In the genomic region with DNA sequence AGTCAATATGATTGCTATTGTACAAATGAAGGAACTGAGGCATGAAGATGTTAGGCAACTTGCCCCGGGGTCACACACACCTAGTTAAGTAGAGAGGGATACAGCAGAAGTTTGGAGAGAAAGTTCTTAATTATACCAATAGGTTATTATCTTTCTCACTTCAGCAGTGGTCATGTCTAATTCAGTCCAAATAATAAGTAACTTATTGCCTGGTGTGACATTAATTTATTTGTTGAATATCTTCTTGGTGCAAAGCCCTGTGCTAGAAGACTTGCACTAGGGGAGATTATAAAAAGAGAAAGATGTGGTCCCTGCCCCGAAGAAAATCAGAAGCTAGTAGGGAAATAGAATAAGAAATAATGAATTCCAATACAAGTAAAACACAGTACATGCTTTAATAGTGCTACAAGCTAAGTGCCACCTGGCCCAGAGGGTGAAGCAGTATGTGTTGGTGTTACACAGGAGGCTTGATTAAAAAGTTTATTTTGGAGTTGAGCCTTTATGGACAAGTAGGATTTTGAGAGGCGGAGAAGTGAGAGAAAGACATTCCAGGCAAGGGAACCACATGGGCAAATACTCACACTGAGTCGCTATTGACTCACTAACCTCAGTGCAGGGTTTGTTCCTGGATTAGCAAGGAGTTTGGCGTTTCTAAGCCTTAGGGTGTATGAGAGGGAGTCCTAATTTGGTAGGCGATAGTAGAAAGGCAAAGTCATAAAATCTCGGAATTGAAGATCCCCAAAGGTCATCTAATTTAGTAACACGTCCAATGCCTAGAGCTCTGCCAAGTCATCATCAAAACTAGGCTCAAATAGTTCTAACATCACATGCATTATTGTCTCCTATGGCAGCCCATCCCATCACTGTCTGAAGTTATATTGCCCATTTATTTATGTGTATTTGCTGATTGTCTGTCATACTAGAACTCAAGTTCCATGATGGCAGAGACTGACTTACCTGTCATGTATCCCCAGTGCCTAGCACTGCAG, we compare ENCODE assay signal across 10 cellular contexts. TPM values are rescaled to one million over a fixed set of nuclear protein-coding genes. Genes with fewer than 3 reads are reported as not detected.
A peak's percentile ranks its signal among the peaks of the same experiment; 100 is the strongest.
DNase-seq lines count a peak whose midpoint lies in the region; ATAC-seq, FAIRE-seq and TF ChIP-seq lines count a peak whose summit lies in the region.
"Had no signal": no experiment of that assay in that cellular context is flagged by ENCODE, and none has a peak within 500 bp of the region (broad histone marks: within the 10 kb centered on the region; RNA-seq: fewer than 3 reads in every experiment).

No MANE protein-coding gene starts in this region.

- H3K9me3 ChIP-seq in small intestine (ENCODE audit: control insufficient read depth, low read depth) = no peaks in the 10 kb centered on the region

- ATAC-seq in foreskin keratinocyte = peak; percentile 89
- no peak for ATAC-seq in GM18517 (IDR thresholded peaks at IDR 0.05; ENCODE audit: unreplicated experiment)

- WGBS in small intestine, 3 donors = 78 to 89% (median 81%) methylated on average over 7 to 8 of the region's 8 CpGs

- no peak overlapping the region for H3K4me3 ChIP-seq in small intestine (ENCODE audit: low read depth in 1 of 2, low read length in 2 of 2)

- DNase-seq in HS-27A (ENCODE audit: low read depth) (peak; percentile 71), amniotic stem cell (lab: John Stamatoyannopoulos, UW) (peak; percentile 40), foreskin keratinocyte (peak; percentile 97 to 99), DMS 273 treated with DMSO at 0.1 percent for 48 hours (lab: John Stamatoyannopoulos, UW) (no peak), NCI-H510A (lab: John Stamatoyannopoulos, UW) (no peak), small intestine (no peak)
- DNase-seq: left cardiac atrium, NCI-H1694 treated with DMSO at 0.1 percent for 48 hours had no signal

- H3K4me1 ChIP-seq in foreskin keratinocyte = peaks cover 43% of the 10 kb centered on the region
- H3K4me1 ChIP-seq in small intestine (ENCODE audit: control insufficient read depth in 2 of 2, insufficient read depth in 1 of 2, low read depth in 1 of 2, low read length in 1 of 2) = no peaks in the 10 kb centered on the region

- FAIRE-seq in small intestine (lab: Jason Lieb, UNC) = no peak
- FAIRE-seq: endometrium had no signal

- no peaks in the 10 kb centered on the region for H3K36me3 ChIP-seq in small intestine (ENCODE audit: control insufficient read depth in 2 of 2, insufficient read depth in 2 of 2, low read length in 2 of 2)

- H3K27me3 ChIP-seq in foreskin keratinocyte = no peaks in the 10 kb centered on the region
- H3K27me3 ChIP-seq in small intestine (ENCODE audit: control insufficient read depth in 2 of 2, insufficient read depth in 2 of 2, low read length in 2 of 2) = no peaks in the 10 kb centered on the region

- peak overlapping the region; percentile 95 for H3K27ac ChIP-seq in foreskin keratinocyte
- H3K27ac ChIP-seq in small intestine (ENCODE audit: low read depth in 1 of 2, low read length in 1 of 2) = no peak overlapping the region

- no peak for TF ChIP-seq CTCF in foreskin keratinocyte (conservative IDR thresholded peaks at IDR 0.05)

RNA-seq across cellular contexts. Expression of gene GSK3B, which starts 19.2 kb away (rescaled TPM):
- 92.4 and 96.0 TPM in 2 replicates for total RNA-seq in foreskin keratinocyte
- 34.6 and 37.2 TPM in 2 replicates for polyA plus RNA-seq in foreskin keratinocyte
- polyA plus RNA-seq in small intestine = 10 to 100 TPM; 13.5 to 22.6 (median 19.7) TPM

Comparison
In these comparisons a context has a peak if more than half of its experiments do, and no peak if none do; other contexts are left out.
1. DNase-seq: peak in HS-27A (single experiment), amniotic stem cell (single experiment) and foreskin keratinocyte (2 of 2); none in DMS 273 treated with DMSO at 0.1 percent for 48 hours (single experiment), NCI-H510A (single experiment) and small intestine (single experiment).